Comparison of ENCODE assay signal across 12 cellular contexts in the genomic region with DNA sequence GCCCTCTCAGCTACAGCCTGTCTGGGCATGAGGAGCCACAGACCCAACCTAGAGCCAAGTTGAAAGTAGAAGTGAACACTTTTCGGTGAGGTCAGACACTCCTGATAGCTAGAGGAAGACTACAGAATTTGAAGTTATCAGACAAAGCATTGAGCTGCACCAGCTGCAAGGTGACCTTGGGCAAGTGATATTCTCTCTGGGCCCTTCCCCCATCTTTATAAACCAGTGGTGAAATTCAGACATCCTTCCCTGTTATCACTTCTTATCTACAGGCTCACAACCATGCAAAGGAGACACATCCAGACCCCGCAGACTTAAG. TPM values are rescaled to one million over a fixed set of nuclear protein-coding genes. Genes with fewer than 3 reads are reported as not detected.
DNase-seq lines count a peak whose midpoint lies in the region; ATAC-seq and TF ChIP-seq lines count a peak whose summit lies in the region.
"Had no signal": no experiment of that assay in that cellular context is flagged by ENCODE, and none has a peak within 500 bp of the region (broad histone marks: within the 10 kb centered on the region; RNA-seq: fewer than 3 reads in every experiment).

No MANE protein-coding gene starts in this region.

- no peak for ATAC-seq in WTC11
- ATAC-seq in T-helper 17 cell, result no peak

- H3K9me3 ChIP-seq in mesodermal cell (ENCODE audit: control insufficient read depth, low read length) (no peaks in the 10 kb centered on the region), T-helper 17 cell (ENCODE audit: control insufficient read depth, low read length, poor library complexity, severe bottlenecking) (no peaks in the 10 kb centered on the region)

- no peak for DNase-seq in CD14-positive monocyte (ENCODE audit: low spot score)
- DNase-seq in WTC11 (ENCODE audit: low spot score), result no peak
- no peak for DNase-seq in NCI-H2196 (lab: John Stamatoyannopoulos, UW; ENCODE audit: unreplicated experiment)
- no peak for DNase-seq in stimulated activated CD4-positive, alpha-beta T cell treated with anti-CD3 and anti-CD28 coated beads, Interleukin-12 subunit alpha, Interleukin-12 subunit beta, amount 100 ng/mL, for 4 hours
- DNase-seq in T-helper 17 cell, result no peak

- H3K36me3 Mint-ChIP-seq in CD14-positive monocyte, result peaks cover 38 to 40% of the 10 kb centered on the region in 2 donors
- peaks cover 8% of the 10 kb centered on the region; the same call in 1 of the 2 replicates for H3K36me3 Mint-ChIP-seq in WTC11
- no peaks in the 10 kb centered on the region for H3K36me3 Mint-ChIP-seq in T-helper 17 cell (ENCODE audit: low read depth)

- CTCF ChIA-PET in WTC11 (lab: Charles Lee), result interaction anchor here (0.5 to 3.3 kb wide), 21 partner anchors 8 to 216 kb away, joined by 3 to 47 read pairs (median 6); a partner anchor contains a TSS

- H3K4me3 ChIP-seq in mesodermal cell (ENCODE audit: extremely low read depth, insufficient read depth, low read length, poor library complexity, severe bottlenecking), result no peak overlapping the region

- no peak overlapping the region for H3K4me3 Mint-ChIP-seq in CD14-positive monocyte
- no peak overlapping the region for H3K4me3 Mint-ChIP-seq in WTC11
- H3K4me3 Mint-ChIP-seq in T-helper 17 cell, result no peak overlapping the region
- H3K4me3 Mint-ChIP-seq: activated CD4-positive, alpha-beta memory T cell treated with anti-CD3 and anti-CD28 coated beads, Interleukin-2, amount 10 ng/mL, durations not matched to agents 7 days and 5 days; central memory CD8-positive, alpha-beta T cell; H9; stimulated activated effector memory CD8-positive, alpha-beta T cell treated with anti-CD3 and anti-CD28 coated beads, Interleukin-12 subunit alpha, Interleukin-12 subunit beta, amount 100 ng/mL, for 72 hours had no signal

- H3K9me3 Mint-ChIP-seq in CD14-positive monocyte (peaks cover 0 to 2% (median 0%) of the 10 kb centered on the region in 7 donors), WTC11 (no peaks in the 10 kb centered on the region; the same call in 1 of the 2 replicates)
- H3K9me3 Mint-ChIP-seq: activated CD4-positive, alpha-beta memory T cell treated with anti-CD3 and anti-CD28 coated beads, Interleukin-2, amount 10 ng/mL, durations not matched to agents 7 days and 5 days; central memory CD8-positive, alpha-beta T cell; stimulated activated effector memory CD8-positive, alpha-beta T cell treated with anti-CD3 and anti-CD28 coated beads, Interleukin-12 subunit alpha, Interleukin-12 subunit beta, amount 100 ng/mL, for 72 hours had no signal

- intact Hi-C loops in CD14-positive monocyte (cut with micrococcal nuclease), result loop anchor here in 1 of 2 donors (5.0 to 10.0 kb wide), 2 partner anchors 55 to 193 kb away; a partner anchor contains a TSS

- POLR2A ChIA-PET in WTC11 (lab: Charles Lee), result interaction anchor here (0.9 to 1.4 kb wide), 3 partner anchors 8 to 194 kb away, joined by 3 to 4 read pairs (median 3); a partner anchor contains a TSS

- TF ChIP-seq CTCF in CD14-positive monocyte (IDR thresholded peaks at IDR 0.05), result peak; percentile 41
- no peak for TF ChIP-seq CTCF in WTC11 (IDR thresholded peaks at IDR 0.05)

- WGBS in mesodermal cell (ENCODE audit: insufficient coverage in 2 of 2), 2 experiments, result 95 to 100% methylated on average over 1 to 2 of the region's 2 CpGs

- peaks cover 32% of the 10 kb centered on the region for H3K36me3 ChIP-seq in mesodermal cell (ENCODE audit: control insufficient read depth, insufficient read depth, low read length)

- H3K27ac ChIP-seq in mesodermal cell (ENCODE audit: low read depth, low read length, severe bottlenecking), result peak overlapping the region; percentile 33

- H3K27me3 Mint-ChIP-seq in CD14-positive monocyte (ENCODE audit: low read depth in 3 of 3) (peaks cover 5 to 7% (median 5%) of the 10 kb centered on the region in 3 donors), WTC11 (ENCODE audit: low read depth) (peaks cover 16% of the 10 kb centered on the region; the same call in 1 of the 2 replicates), T-helper 17 cell (no peaks in the 10 kb centered on the region)
- H3K27me3 Mint-ChIP-seq: activated CD4-positive, alpha-beta memory T cell treated with anti-CD3 and anti-CD28 coated beads, Interleukin-2, amount 10 ng/mL, durations not matched to agents 7 days and 5 days; central memory CD8-positive, alpha-beta T cell had no signal

- H3K4me1 Mint-ChIP-seq in CD14-positive monocyte (no peaks in the 10 kb centered on the region), WTC11 (no peaks in the 10 kb centered on the region), T-helper 17 cell (peaks cover 1% of the 10 kb centered on the region)

- H3K4me1 ChIP-seq in mesodermal cell (ENCODE audit: control insufficient read depth, insufficient read depth, low read length, poor library complexity, severe bottlenecking), result peaks cover 18% of the 10 kb centered on the region

- H3K27ac Mint-ChIP-seq in CD14-positive monocyte, result peak overlapping the region in 2 of 7 donors; percentile 31 to 60
- 0 out of 2 replicates have a peak overlapping the region, but pooled peaks have one; percentile 6 for H3K27ac Mint-ChIP-seq in WTC11
- no peak overlapping the region for H3K27ac Mint-ChIP-seq in T-helper 17 cell
- H3K27ac Mint-ChIP-seq: activated CD4-positive, alpha-beta memory T cell treated with anti-CD3 and anti-CD28 coated beads, Interleukin-2, amount 10 ng/mL, durations not matched to agents 7 days and 5 days; stimulated activated effector memory CD8-positive, alpha-beta T cell treated with anti-CD3 and anti-CD28 coated beads, Interleukin-12 subunit alpha, Interleukin-12 subunit beta, amount 100 ng/mL, for 72 hours had no signal

TF ChIP-seq in WTC11, 78 proteins besides CTCF, POLR2A, EP300 and RAD21 (continues in another document):
- TF ChIP-seq, protein P1, sequence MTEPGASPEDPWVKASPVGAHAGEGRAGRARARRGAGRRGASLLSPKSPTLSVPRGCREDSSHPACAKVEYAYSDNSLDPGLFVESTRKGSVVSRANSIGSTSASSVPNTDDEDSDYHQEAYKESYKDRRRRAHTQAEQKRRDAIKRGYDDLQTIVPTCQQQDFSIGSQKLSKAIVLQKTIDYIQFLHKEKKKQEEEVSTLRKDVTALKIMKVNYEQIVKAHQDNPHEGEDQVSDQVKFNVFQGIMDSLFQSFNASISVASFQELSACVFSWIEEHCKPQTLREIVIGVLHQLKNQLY (CRISPR knock-in tag; IDR thresholded peaks at IDR 0.05), result no peak
- TF ChIP-seq GRHL2 (CRISPR knock-in tag; IDR thresholded peaks at IDR 0.05; ENCODE audit: insufficient replicate concordance, severe bottlenecking) (no peak), CBFB (CRISPR knock-in tag; IDR thresholded peaks at IDR 0.05; ENCODE audit: low read depth) (no peak)
- TF ChIP-seq, protein P2, sequence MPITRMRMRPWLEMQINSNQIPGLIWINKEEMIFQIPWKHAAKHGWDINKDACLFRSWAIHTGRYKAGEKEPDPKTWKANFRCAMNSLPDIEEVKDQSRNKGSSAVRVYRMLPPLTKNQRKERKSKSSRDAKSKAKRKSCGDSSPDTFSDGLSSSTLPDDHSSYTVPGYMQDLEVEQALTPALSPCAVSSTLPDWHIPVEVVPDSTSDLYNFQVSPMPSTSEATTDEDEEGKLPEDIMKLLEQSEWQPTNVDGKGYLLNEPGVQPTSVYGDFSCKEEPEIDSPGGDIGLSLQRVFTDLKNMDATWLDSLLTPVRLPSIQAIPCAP (CRISPR knock-in tag; IDR thresholded peaks at IDR 0.05), result no peak
- TF ChIP-seq, protein P3, sequence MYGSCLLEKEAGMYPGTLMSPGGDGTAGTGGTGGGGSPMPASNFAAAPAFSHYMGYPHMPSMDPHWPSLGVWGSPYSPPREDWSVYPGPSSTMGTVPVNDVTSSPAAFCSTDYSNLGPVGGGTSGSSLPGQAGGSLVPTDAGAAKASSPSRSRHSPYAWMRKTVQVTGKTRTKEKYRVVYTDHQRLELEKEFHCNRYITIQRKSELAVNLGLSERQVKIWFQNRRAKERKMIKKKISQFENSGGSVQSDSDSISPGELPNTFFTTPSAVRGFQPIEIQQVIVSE (CRISPR knock-in tag; IDR thresholded peaks at IDR 0.05; ENCODE audit: borderline replicate concordance), result no peak
- TF ChIP-seq, protein P4, sequence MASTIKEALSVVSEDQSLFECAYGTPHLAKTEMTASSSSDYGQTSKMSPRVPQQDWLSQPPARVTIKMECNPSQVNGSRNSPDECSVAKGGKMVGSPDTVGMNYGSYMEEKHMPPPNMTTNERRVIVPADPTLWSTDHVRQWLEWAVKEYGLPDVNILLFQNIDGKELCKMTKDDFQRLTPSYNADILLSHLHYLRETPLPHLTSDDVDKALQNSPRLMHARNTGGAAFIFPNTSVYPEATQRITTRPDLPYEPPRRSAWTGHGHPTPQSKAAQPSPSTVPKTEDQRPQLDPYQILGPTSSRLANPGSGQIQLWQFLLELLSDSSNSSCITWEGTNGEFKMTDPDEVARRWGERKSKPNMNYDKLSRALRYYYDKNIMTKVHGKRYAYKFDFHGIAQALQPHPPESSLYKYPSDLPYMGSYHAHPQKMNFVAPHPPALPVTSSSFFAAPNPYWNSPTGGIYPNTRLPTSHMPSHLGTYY (CRISPR knock-in tag; IDR thresholded peaks at IDR 0.05), result no peak
- TF ChIP-seq, protein P5, sequence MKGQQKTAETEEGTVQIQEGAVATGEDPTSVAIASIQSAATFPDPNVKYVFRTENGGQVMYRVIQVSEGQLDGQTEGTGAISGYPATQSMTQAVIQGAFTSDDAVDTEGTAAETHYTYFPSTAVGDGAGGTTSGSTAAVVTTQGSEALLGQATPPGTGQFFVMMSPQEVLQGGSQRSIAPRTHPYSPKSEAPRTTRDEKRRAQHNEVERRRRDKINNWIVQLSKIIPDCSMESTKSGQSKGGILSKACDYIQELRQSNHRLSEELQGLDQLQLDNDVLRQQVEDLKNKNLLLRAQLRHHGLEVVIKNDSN (CRISPR knock-in tag; IDR thresholded peaks at IDR 0.05), result no peak

RNA-seq across cellular contexts. Expression of a gene that starts 8.0 kb away (rescaled TPM):
- 10 to 100 TPM; 15.6 to 23.5 TPM for polyA plus RNA-seq in CD14-positive monocyte
- total RNA-seq in WTC11 (2021) (14.8 to 15.7 TPM (median 15.0 TPM) in 3 replicates), T-helper 17 cell (10 to 100 TPM; 23.1 to 25.3 TPM)
- 31.0 TPM for polyA plus RNA-seq in mesodermal cell (2013, experiment 1 of 2)
- 31.7 TPM for polyA plus RNA-seq in mesodermal cell (2013, experiment 2 of 2)

RNA-seq across cellular contexts. Expression of a gene that starts 23.2 kb away (rescaled TPM):
- 10 to 100 TPM; 15.8 to 33.7 TPM for polyA plus RNA-seq in CD14-positive monocyte
- total RNA-seq in WTC11 (2021), result 30.3 to 32.2 TPM (median 30.4 TPM) in 3 replicates
- 26.3 TPM for polyA plus RNA-seq in mesodermal cell (2013, experiment 1 of 2)
- 25.5 TPM for polyA plus RNA-seq in mesodermal cell (2013, experiment 2 of 2)
- total RNA-seq in T-helper 17 cell, result 10 to 100 TPM; 16.3 to 19.1 TPM

RNA-seq across cellular contexts. Expression of a gene that starts 23.5 kb away (rescaled TPM):
- polyA plus RNA-seq in CD14-positive monocyte, result 100 to 1,000 TPM; 267 to 286 TPM
- total RNA-seq in WTC11 (2021), result 410 to 474 TPM (median 420 TPM) in 3 replicates
- 435 TPM for polyA plus RNA-seq in mesodermal cell (2013, experiment 1 of 2)
- polyA plus RNA-seq in mesodermal cell (2013, experiment 2 of 2), result 410 TPM
- 100 to 1,000 TPM; 147 to 165 TPM for total RNA-seq in T-helper 17 cell

RNA-seq across cellular contexts. Expression of a gene that starts 36.8 kb away (rescaled TPM):
- not detected for polyA plus RNA-seq in CD14-positive monocyte
- total RNA-seq in WTC11 (2021) (1.1 to 1.9 TPM (median 1.7 TPM) in 3 replicates), T-helper 17 cell (not detected)
- 2.9 TPM for polyA plus RNA-seq in mesodermal cell (2013, experiment 1 of 2)
- 3.0 TPM for polyA plus RNA-seq in mesodermal cell (2013, experiment 2 of 2)
- total RNA-seq: activated CD4-positive, alpha-beta memory T cell treated with anti-CD3 and anti-CD28 coated beads, Interleukin-2, amount 10 ng/mL, durations not matched to agents 7 days and 5 days; HT-29; pulmonary artery endothelial cell had no signal

RNA-seq across cellular contexts. Expression of a gene that starts 53.3 kb away (rescaled TPM):
- 10 to 100 TPM; 10.4 to 19.0 TPM for polyA plus RNA-seq in CD14-positive monocyte
- total RNA-seq in WTC11 (2021), result 28.8 to 30.8 TPM (median 29.8 TPM) in 3 replicates
- 13.3 TPM for polyA plus RNA-seq in mesodermal cell (2013, experiment 1 of 2)
- polyA plus RNA-seq in mesodermal cell (2013, experiment 2 of 2), result 14.7 TPM
- 10 to 100 TPM; 11.2 to 19.5 TPM for total RNA-seq in T-helper 17 cell
